ENCODE assay signal across 8 cellular contexts in genomic region chr7:128459394-128459878, GRCh38. TPM values are rescaled to one million over a fixed set of nuclear protein-coding genes. Genes with fewer than 3 reads are reported as not detected.
DNase-seq lines count a peak whose midpoint lies in the region; ATAC-seq and TF ChIP-seq lines count a peak whose summit lies in the region.

No MANE protein-coding gene starts in this region.

- no peaks in the 10 kb centered on the region for H3K27me3 ChIP-seq in mammary epithelial cell (ENCODE audit: insufficient read depth, low read length)

- no TSS peak for BruUV-seq in mammary epithelial cell (replicated peaks; lab: Mats Ljungman, UMichigan)

- CTCF ChIA-PET in mammary epithelial cell (lab: Charles Lee; ENCODE audit: low non-redundant PET): interaction anchor here (0.6 to 0.9 kb wide), 5 partner anchors 16 to 421 kb away, joined by 3 to 16 read pairs (median 8); no protein-coding TSS in a partner anchor

- H3K79me2 ChIP-seq in mammary epithelial cell (ENCODE audit: insufficient read depth, low read length): peaks cover 54% of the 10 kb centered on the region

- H3K27ac ChIP-seq in mammary epithelial cell (ENCODE audit: insufficient read depth, low read depth, low read length): no peak overlapping the region

- H3K9ac ChIP-seq in mammary epithelial cell (ENCODE audit: insufficient read depth, low read length): no peak overlapping the region

- 65% methylated on average over 5 of the region's 5 CpGs for WGBS in mammary epithelial cell (ENCODE audit: low coverage, missing lambda C conversion rate)

- no peak overlapping the region for H3K4me3 ChIP-seq in mammary epithelial cell (replicated peaks in 1 of 3; ENCODE audit: insufficient read depth in 1 of 3, low read depth in 2 of 3, low read length in 3 of 3)

- DNase-seq in activated CD8-positive, alpha-beta memory T cell treated with anti-CD3 and anti-CD28 coated beads for 24 hours: peak; percentile 75
- DNase-seq in activated CD8-positive, alpha-beta memory T cell treated with anti-CD3 and anti-CD28 coated beads, Interleukin-2, amount 50 U/mL, for 48 hours: no peak
- DNase-seq in NCI-H146 (lab: John Stamatoyannopoulos, UW) (peak; percentile 60), UCSD-AML1 (lab: John Stamatoyannopoulos, UW; ENCODE audit: unreplicated experiment) (peak; percentile 27), mammary epithelial cell (peak; percentile 52), left colon (peak; percentile 47 to 71)
- DNase-seq in stimulated activated CD4-positive, alpha-beta T cell treated with anti-CD3 and anti-CD28 coated beads, Interleukin-4, amount 100 ng/mL, for 24 hours: peak; percentile 68

- dilution Hi-C loops in mammary epithelial cell (cut with HindIII; ENCODE audit: low sequenced_read_pairs): no loop called here

- peak; percentile 36 for ATAC-seq in HG02623 (IDR thresholded peaks at IDR 0.05; ENCODE audit: unreplicated experiment)
- peak; percentile 65 for ATAC-seq in left colon

- no peak overlapping the region for H3K4me2 ChIP-seq in mammary epithelial cell (ENCODE audit: insufficient read depth, low read depth, low read length)

- intact Hi-C loops in mammary epithelial cell (cut with micrococcal nuclease): loop anchor here (2.0 kb wide), 1 partner anchor 55 kb away; no protein-coding TSS in a partner anchor
- intact Hi-C loops in left colon (cut with DNase I, micrococcal nuclease): loop anchor here in 1 of 2 donors (5.0 kb wide), 1 partner anchor 37 kb away; no protein-coding TSS in a partner anchor

- in situ Hi-C loops in mammary epithelial cell (cut with MboI; ENCODE audit: low sequenced_read_pairs in 2 of 2): no loop called here

- peak; percentile 61 to 76 for TF ChIP-seq CTCF in mammary epithelial cell (conservative IDR thresholded peaks at IDR 0.05 in 1 of 2, IDR thresholded peaks at IDR 0.05 in 1 of 2; ENCODE audit: extremely low read depth in 1 of 2, insufficient read depth in 1 of 2, low read depth in 1 of 2, low read length in 2 of 2)

- H3K4me1 ChIP-seq in mammary epithelial cell (ENCODE audit: insufficient read depth, low read length): peaks cover 20% of the 10 kb centered on the region

- no peaks in the 10 kb centered on the region for H4K20me1 ChIP-seq in mammary epithelial cell (ENCODE audit: insufficient read depth, low read length)

- peaks cover 9% of the 10 kb centered on the region for H3K36me3 ChIP-seq in mammary epithelial cell (ENCODE audit: insufficient read depth, low read length)

- H3K9me3 ChIP-seq in mammary epithelial cell (replicated peaks; ENCODE audit: insufficient read depth, low read length): no peaks in the 10 kb centered on the region

- H2AFZ ChIP-seq in mammary epithelial cell (ENCODE audit: low read depth, low read length): no peak overlapping the region

RNA-seq across cellular contexts. Expression of gene HILPDA, which starts 3.8 kb away (rescaled TPM):
- total RNA-seq in mammary epithelial cell (10 to 100 TPM in 1 of 2 donors, 1 to 10 TPM in 1; 9.7 to 10.0 TPM), left colon (1 to 10 TPM; 5.8 to 7.3 TPM)
- polyA plus RNA-seq in mammary epithelial cell: 29.1 TPM
- 33.9 TPM for polyA minus RNA-seq in mammary epithelial cell

RNA-seq across cellular contexts. Expression of gene METTL2B, which starts 17.1 kb away (rescaled TPM):
- 10 to 100 TPM; 34.7 to 37.3 TPM for total RNA-seq in mammary epithelial cell
- 21.5 TPM for polyA plus RNA-seq in mammary epithelial cell
- polyA minus RNA-seq in mammary epithelial cell: 61.8 TPM
- 10 to 100 TPM; 24.7 to 28.0 TPM for total RNA-seq in left colon

RNA-seq across cellular contexts. Expression of gene IMPDH1, which starts 49.7 kb away (rescaled TPM):
- total RNA-seq in mammary epithelial cell: 10 to 100 TPM; 50.5 to 92.3 TPM
- 70.6 TPM for polyA plus RNA-seq in mammary epithelial cell
- 144 TPM for polyA minus RNA-seq in mammary epithelial cell
- 10 to 100 TPM; 29.0 to 31.2 TPM for total RNA-seq in left colon
